ENCODE assay signal across 8 cellular contexts in the genomic region with DNA sequence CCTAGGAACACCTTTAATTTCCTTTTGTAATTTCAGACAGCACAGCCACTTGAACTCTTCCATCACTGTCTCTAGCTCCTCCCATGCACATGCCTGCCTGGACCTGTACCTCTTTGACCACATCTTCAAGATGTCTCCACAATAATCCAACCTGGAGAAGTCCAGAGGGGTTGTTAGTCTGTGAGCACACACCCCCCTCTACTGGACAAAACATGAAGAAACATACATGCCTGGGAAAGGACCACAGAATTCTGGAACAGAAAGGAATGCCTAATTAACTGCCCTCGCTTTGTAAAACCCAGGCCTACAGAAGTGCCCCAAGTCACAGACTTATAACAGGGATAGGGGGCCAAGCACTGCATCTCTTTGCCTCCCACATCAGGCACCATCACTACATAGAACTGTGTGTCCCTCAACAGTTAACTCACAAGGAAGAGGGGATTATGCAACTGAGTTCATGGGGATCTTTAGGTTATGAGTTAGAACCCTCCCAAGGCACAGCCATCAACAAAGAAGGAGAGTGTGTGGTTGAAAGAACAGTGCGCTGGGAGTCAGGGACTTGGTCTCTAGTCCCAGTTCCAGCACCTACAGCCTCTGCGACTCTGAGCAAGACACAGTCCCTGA.
DNase-seq lines count a peak whose midpoint lies in the region; ATAC-seq and TF ChIP-seq lines count a peak whose summit lies in the region.

No MANE protein-coding gene starts in this region.

- no peaks in the 10 kb centered on the region for H3K9me3 ChIP-seq in Caco-2
- no peaks in the 10 kb centered on the region for H3K9me3 ChIP-seq in PC-3 (ENCODE audit: low read length)
- H3K9me3 ChIP-seq in endodermal cell (ENCODE audit: control insufficient read depth, low read length), result peaks cover 6% of the 10 kb centered on the region
- H3K9me3 ChIP-seq in naive thymus-derived CD4-positive, alpha-beta T cell (ENCODE audit: control insufficient read depth in 2 of 3, low read length in 3 of 3), result no peaks in the 10 kb centered on the region

- DNase-seq in Caco-2, result peak; percentile 51 to 64
- DNase-seq in HEK293T (ENCODE audit: extremely low spot score), result peak; percentile 55
- DNase-seq in PC-3, result peak; percentile 85
- peak; percentile 80 for DNase-seq in endodermal cell
- DNase-seq in naive thymus-derived CD4-positive, alpha-beta T cell, result peak in 3 of 9 donors; percentile 6 to 27 (median 13)
- DNase-seq in lower leg skin (ENCODE audit: low spot score in 2 of 2), result no peak
- DNase-seq in activated T-cell treated with anti-CD3 and anti-CD28 coated beads for 4 hours, result no peak

- no peak overlapping the region for H3K4me3 Mint-ChIP-seq in Caco-2 (ENCODE audit: unreplicated experiment)
- no peak overlapping the region for H3K4me3 Mint-ChIP-seq in endodermal cell
- H3K4me3 Mint-ChIP-seq in naive thymus-derived CD4-positive, alpha-beta T cell, result peak overlapping the region in 4 of 10 donors; percentile 31 to 66 (median 62)

- ATAC-seq in PC-3 (peak; percentile 96), HG02623 (IDR thresholded peaks at IDR 0.05; ENCODE audit: unreplicated experiment) (no peak)
- ATAC-seq in naive thymus-derived CD4-positive, alpha-beta T cell, result peak; percentile 62

- H3K9ac ChIP-seq in PC-3 (ENCODE audit: low read length) (no peak overlapping the region), endodermal cell (ENCODE audit: extremely low read depth, low read length, poor library complexity, severe bottlenecking) (no peak overlapping the region)

- H3K79me2 ChIP-seq in PC-3 (ENCODE audit: low read length), result no peaks in the 10 kb centered on the region

- H4K20me1 ChIP-seq in PC-3 (ENCODE audit: low read length), result no peaks in the 10 kb centered on the region

- TF ChIP-seq POLR2A in lower leg skin (IDR thresholded peaks at IDR 0.05), result no peak

- peaks cover 11% of the 10 kb centered on the region for H3K27me3 Mint-ChIP-seq in Caco-2 (ENCODE audit: insufficient read depth, unreplicated experiment)
- peaks cover 27% of the 10 kb centered on the region for H3K27me3 Mint-ChIP-seq in endodermal cell (ENCODE audit: insufficient read depth)
- H3K27me3 Mint-ChIP-seq in naive thymus-derived CD4-positive, alpha-beta T cell, result peaks cover 0 to 7% (median 0%) of the 10 kb centered on the region in 5 donors

- H2AFZ ChIP-seq in PC-3 (ENCODE audit: low read length), result peak overlapping the region; percentile 32; the same call in 1 of the 2 replicates

- no peaks in the 10 kb centered on the region for H3F3A ChIP-seq in PC-3 (ENCODE audit: low read length, unreplicated experiment)

- H3K4me1 ChIP-seq in Caco-2 (no peaks in the 10 kb centered on the region), PC-3 (ENCODE audit: insufficient read depth, low read length) (peaks cover 16% of the 10 kb centered on the region), endodermal cell (ENCODE audit: control insufficient read depth, insufficient read depth, low read length) (no peaks in the 10 kb centered on the region)
- H3K4me1 ChIP-seq in naive thymus-derived CD4-positive, alpha-beta T cell (ENCODE audit: control insufficient read depth in 2 of 2, insufficient read depth in 2 of 2, low read length in 2 of 2), result no peaks in the 10 kb centered on the region

- BruUV-seq in Caco-2 (replicated peaks; lab: Mats Ljungman, UMichigan), result no TSS peak
- BruUV-seq in PC-3 (replicated peaks; lab: Mats Ljungman, UMichigan), result no TSS peak

- H3K27ac Mint-ChIP-seq in Caco-2 (ENCODE audit: unreplicated experiment), result no peak overlapping the region
- H3K27ac Mint-ChIP-seq in endodermal cell, result no peak overlapping the region
- H3K27ac Mint-ChIP-seq in naive thymus-derived CD4-positive, alpha-beta T cell, result peak overlapping the region in 2 of 9 donors; percentile 39 to 74

- H3K9me3 Mint-ChIP-seq in Caco-2 (ENCODE audit: unreplicated experiment), result peaks cover 5% of the 10 kb centered on the region
- H3K9me3 Mint-ChIP-seq in endodermal cell, result peaks cover 7% of the 10 kb centered on the region
- peaks cover 0 to 2% (median 0%) of the 10 kb centered on the region in 11 donors for H3K9me3 Mint-ChIP-seq in naive thymus-derived CD4-positive, alpha-beta T cell

- no peak overlapping the region for H3K27ac ChIP-seq in PC-3 (ENCODE audit: low read length)
- H3K27ac ChIP-seq in endodermal cell (ENCODE audit: low read depth, low read length), result no peak overlapping the region
- no peak overlapping the region for H3K27ac ChIP-seq in naive thymus-derived CD4-positive, alpha-beta T cell (ENCODE audit: low read depth, low read length)

- H3K4me3 ChIP-seq in Caco-2 (ENCODE audit: low read depth, low read length), result no peak overlapping the region
- no peak overlapping the region for H3K4me3 ChIP-seq in PC-3 (ENCODE audit: low read length)
- no peak overlapping the region for H3K4me3 ChIP-seq in endodermal cell (ENCODE audit: low read length)
- no peak overlapping the region for H3K4me3 ChIP-seq in naive thymus-derived CD4-positive, alpha-beta T cell (ENCODE audit: low read length)
- H3K4me3 ChIP-seq in lower leg skin (ENCODE audit: low read depth, poor library complexity, severe bottlenecking), result no peak overlapping the region

- H3K9me2 ChIP-seq in PC-3 (replicated peaks; ENCODE audit: low read length), result no peaks in the 10 kb centered on the region

- H3K36me3 Mint-ChIP-seq in Caco-2 (ENCODE audit: insufficient read depth, unreplicated experiment), result no peaks in the 10 kb centered on the region
- no peaks in the 10 kb centered on the region for H3K36me3 Mint-ChIP-seq in endodermal cell (ENCODE audit: low read depth)
- no peaks in the 10 kb centered on the region for H3K36me3 Mint-ChIP-seq in naive thymus-derived CD4-positive, alpha-beta T cell

- POLR2A ChIA-PET in Caco-2 (lab: Charles Lee) (no interaction called here), HEK293T (lab: Yijun Ruan, JAX) (interaction anchor here (0.8 kb wide), 1 partner anchor 11 kb away, joined by 3 read pairs; no protein-coding TSS in a partner anchor), PC-3 (lab: Charles Lee; ENCODE audit: unreplicated experiment) (interaction anchor here (0.6 kb wide), 1 partner anchor 106 kb away, joined by 6 read pairs; no protein-coding TSS in a partner anchor)
- POLR2A ChIA-PET in naive thymus-derived CD4-positive, alpha-beta T cell (lab: Charles Lee), result no interaction called here

- TF ChIP-seq CTCF in Caco-2 (IDR thresholded peaks at IDR 0.05; ENCODE audit: insufficient read depth in 1 of 2, low read depth in 1 of 2, low read length in 1 of 2, severe bottlenecking in 1 of 2, unreplicated experiment in 1 of 2) (peak; percentile 70 to 78), PC-3 (conservative IDR thresholded peaks at IDR 0.05; ENCODE audit: low read depth, low read length) (peak; percentile 91), endodermal cell (conservative IDR thresholded peaks at IDR 0.05) (peak; percentile 84), lower leg skin (IDR thresholded peaks at IDR 0.05) (no peak)

- CTCF ChIA-PET in Caco-2 (lab: Charles Lee), result interaction anchor here (0.6 to 1.9 kb wide), 8 partner anchors 13 to 289 kb away, joined by 3 to 12 read pairs (median 3); no protein-coding TSS in a partner anchor
- CTCF ChIA-PET in HEK293T (lab: Yijun Ruan, JAX), result interaction anchor here (0.6 to 1.7 kb wide), 14 partner anchors 9 to 470 kb away, joined by 3 to 14 read pairs (median 4); no protein-coding TSS in a partner anchor
- CTCF ChIA-PET in PC-3 (lab: Charles Lee), result interaction anchor here (0.6 to 1.9 kb wide), 6 partner anchors 43 to 111 kb away, joined by 3 to 38 read pairs (median 10); no protein-coding TSS in a partner anchor
- CTCF ChIA-PET in naive thymus-derived CD4-positive, alpha-beta T cell (lab: Charles Lee), result interaction anchor here (0.8 to 2.0 kb wide), 7 partner anchors 8 to 50 kb away, joined by 3 to 12 read pairs (median 5); no protein-coding TSS in a partner anchor

- 0 out of 2 replicates have a peak overlapping the region, but pooled peaks have one; percentile 48 for H3K4me2 ChIP-seq in PC-3 (ENCODE audit: low read length)

- H3K4me1 Mint-ChIP-seq in Caco-2 (ENCODE audit: low read depth, unreplicated experiment) (no peaks in the 10 kb centered on the region), endodermal cell (no peaks in the 10 kb centered on the region)
- peaks cover 0 to 24% (median 13%) of the 10 kb centered on the region in 7 donors for H3K4me1 Mint-ChIP-seq in naive thymus-derived CD4-positive, alpha-beta T cell

- no peaks in the 10 kb centered on the region for H3K36me3 ChIP-seq in Caco-2 (ENCODE audit: control insufficient read depth, insufficient read depth, low read length)
- H3K36me3 ChIP-seq in PC-3 (ENCODE audit: low read depth, low read length), result no peaks in the 10 kb centered on the region
- no peaks in the 10 kb centered on the region for H3K36me3 ChIP-seq in endodermal cell (ENCODE audit: control insufficient read depth, insufficient read depth, low read length)
- H3K36me3 ChIP-seq in naive thymus-derived CD4-positive, alpha-beta T cell (ENCODE audit: control insufficient read depth in 2 of 3, insufficient read depth in 3 of 3, low read length in 3 of 3), result no peaks in the 10 kb centered on the region

- intact Hi-C loops in Caco-2 (cut with micrococcal nuclease; ENCODE audit: unreplicated experiment), result loop anchor here (1.0 to 5.0 kb wide), 4 partner anchors 47 to 471 kb away; no protein-coding TSS in a partner anchor
- intact Hi-C loops in PC-3 (cut with micrococcal nuclease), result loop anchor here (1.0 kb wide), 4 partner anchors 47 to 484 kb away; no protein-coding TSS in a partner anchor
- intact Hi-C loops in naive thymus-derived CD4-positive, alpha-beta T cell (cut with micrococcal nuclease), result loop anchor here (1.0 to 5.0 kb wide), 5 partner anchors 47 to 470 kb away; no protein-coding TSS in a partner anchor
- intact Hi-C loops in lower leg skin (cut with DNase I; ENCODE audit: low total_unique reads), result loop anchor here (10.0 kb wide), 1 partner anchor 478 kb away; no protein-coding TSS in a partner anchor

- H3K27me3 ChIP-seq in Caco-2 (replicated peaks; ENCODE audit: control insufficient read depth, insufficient read depth, low read length) (no peaks in the 10 kb centered on the region), PC-3 (ENCODE audit: low read length) (no peaks in the 10 kb centered on the region), endodermal cell (ENCODE audit: control insufficient read depth, insufficient read depth, low read length, poor library complexity, severe bottlenecking) (peaks cover 36% of the 10 kb centered on the region)
- H3K27me3 ChIP-seq in naive thymus-derived CD4-positive, alpha-beta T cell (ENCODE audit: control insufficient read depth in 2 of 2, insufficient read depth in 2 of 2, low read length in 2 of 2), result no peaks in the 10 kb centered on the region

- WGBS in endodermal cell (ENCODE audit: insufficient coverage in 1 of 2, insufficient read length in 1 of 2), 2 experiments, result 87 to 100% methylated on average over 2 to 3 of the region's 3 CpGs
- WGBS in lower leg skin, 2 donors, result 76 to 77% methylated on average over 3 of the region's 3 CpGs

TF ChIP-seq in HEK293T, 16 proteins besides CTCF, POLR2A, EP300 and RAD21:
- TF ChIP-seq TARDBP (IDR thresholded peaks at IDR 0.05) (no peak), FOXA1 (IDR thresholded peaks at IDR 0.05) (no peak), ELF4 (IDR thresholded peaks at IDR 0.05) (no peak), ARNT (IDR thresholded peaks at IDR 0.05) (no peak)

Comparison
In these comparisons a context has a peak if more than half of its experiments do, and no peak if none do; other contexts are left out.
1. DNase-seq: peak in Caco-2 (2 of 2), HEK293T (single experiment), PC-3 (single experiment) and endodermal cell (single experiment); none in lower leg skin (0 of 2) and activated T-cell treated with anti-CD3 and anti-CD28 coated beads for 4 hours (single experiment).
2. CTCF ChIP-seq: peak in Caco-2 (2 of 2), PC-3 (single experiment) and endodermal cell (single experiment); none in lower leg skin (0 of 3).
3. POLR2A ChIA-PET loops: an anchor here in HEK293T (0.8 kb wide) and PC-3 (0.6 kb wide); none called in Caco-2 and naive thymus-derived CD4-positive, alpha-beta T cell.